ENCODE assay signal across 10 cellular contexts in the genomic region with DNA sequence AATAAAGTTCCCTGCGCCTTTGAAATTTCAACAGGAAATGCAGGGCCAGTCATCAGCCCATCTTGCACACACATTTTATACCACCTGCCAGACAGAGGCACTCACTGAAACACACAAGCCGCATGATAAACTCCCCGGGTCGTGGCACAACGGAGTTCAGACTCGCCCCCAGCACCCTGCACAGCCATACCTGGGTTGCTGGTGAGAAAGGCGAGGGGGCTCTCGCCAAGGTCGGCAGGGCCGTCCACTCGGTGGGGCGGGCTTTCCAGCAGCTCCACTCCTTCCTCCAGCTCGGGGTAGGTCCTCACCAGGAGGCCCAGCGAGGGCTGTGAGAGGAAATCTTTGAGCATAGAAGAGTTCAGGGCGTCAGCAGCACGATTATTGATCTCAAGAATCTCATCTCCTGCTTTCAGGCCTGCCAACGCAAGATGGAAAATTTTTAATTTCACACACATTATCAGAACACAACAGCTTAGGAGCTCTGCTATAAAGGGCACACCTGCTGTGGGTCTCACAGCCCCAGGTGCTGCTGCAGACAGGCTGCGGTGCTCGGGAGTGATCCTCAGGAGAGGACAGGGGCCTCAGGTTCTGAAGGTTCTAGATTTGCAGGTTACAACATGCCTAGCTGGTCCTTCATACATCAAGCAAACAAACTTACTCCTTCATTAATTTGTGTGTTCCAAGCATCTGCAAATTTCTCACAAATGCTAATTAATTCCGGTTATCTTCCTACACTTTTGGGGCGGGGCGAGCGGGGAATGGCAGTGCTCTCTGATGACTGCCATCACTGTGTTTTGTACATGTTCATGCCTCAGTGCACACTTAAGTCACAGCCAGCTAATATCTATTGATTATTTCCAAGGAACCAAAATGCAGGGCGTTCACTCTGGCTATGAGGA.
DNase-seq lines count a peak whose midpoint lies in the region; ATAC-seq and TF ChIP-seq lines count a peak whose summit lies in the region.
"Had no signal": no experiment of that assay in that cellular context is flagged by ENCODE, and none has a peak within 500 bp of the region (broad histone marks: within the 10 kb centered on the region; RNA-seq: fewer than 3 reads in every experiment).

No MANE protein-coding gene starts in this region.

- peaks cover 56% of the 10 kb centered on the region for H3K36me3 Mint-ChIP-seq in CD4-positive, alpha-beta T cell (ENCODE audit: low read depth)
- peaks cover 55% of the 10 kb centered on the region for H3K36me3 Mint-ChIP-seq in activated CD4-positive, alpha-beta T cell treated with anti-CD3 and anti-CD28 coated beads, Interleukin-2, amount 10 ng/mL, durations not matched to agents 7 days and 5 days (ENCODE audit: low read depth)

- H3K27me3 Mint-ChIP-seq in CD4-positive, alpha-beta T cell: no peaks in the 10 kb centered on the region
- H3K27me3 Mint-ChIP-seq in activated CD4-positive, alpha-beta T cell treated with anti-CD3 and anti-CD28 coated beads, Interleukin-2, amount 10 ng/mL, durations not matched to agents 7 days and 5 days: no peaks in the 10 kb centered on the region
- H3K27me3 Mint-ChIP-seq: type B pancreatic cell had no signal

- no peaks in the 10 kb centered on the region for H3K9me3 ChIP-seq in CD4-positive, alpha-beta T cell (ENCODE audit: control insufficient read depth, low read length)
- H3K9me3 ChIP-seq: right atrium auricular region had no signal

- peak overlapping the region; percentile 99 for H3K27ac Mint-ChIP-seq in CD4-positive, alpha-beta T cell
- H3K27ac Mint-ChIP-seq in activated CD4-positive, alpha-beta T cell treated with anti-CD3 and anti-CD28 coated beads, Interleukin-2, amount 10 ng/mL, durations not matched to agents 7 days and 5 days: peak overlapping the region; percentile 88
- H3K27ac Mint-ChIP-seq: type B pancreatic cell had no signal

- peak overlapping the region; percentile 91 for H3K4me3 Mint-ChIP-seq in CD4-positive, alpha-beta T cell
- peak overlapping the region; percentile 67 for H3K4me3 Mint-ChIP-seq in activated CD4-positive, alpha-beta T cell treated with anti-CD3 and anti-CD28 coated beads, Interleukin-2, amount 10 ng/mL, durations not matched to agents 7 days and 5 days
- H3K4me3 Mint-ChIP-seq: type B pancreatic cell had no signal

- CTCF ChIA-PET in CD4-positive, alpha-beta T cell (lab: Charles Lee): interaction anchor here (0.6 to 2.5 kb wide), 10 partner anchors 9 to 377 kb away, joined by 3 to 18 read pairs (median 3); no protein-coding TSS in a partner anchor
- CTCF ChIA-PET in activated CD4-positive, alpha-beta T cell treated with anti-CD3 and anti-CD28 coated beads, Interleukin-2, amount 10 ng/mL, durations not matched to agents 7 days and 5 days (lab: Charles Lee): interaction anchor here (0.6 to 4.3 kb wide), 9 partner anchors 11 to 381 kb away, joined by 3 to 29 read pairs (median 4); no protein-coding TSS in a partner anchor

- H3K27ac ChIP-seq in CD4-positive, alpha-beta T cell (ENCODE audit: low read depth, low read length): peak overlapping the region; percentile 89
- H3K27ac ChIP-seq: right atrium auricular region had no signal

- DNase-seq in CD4-positive, alpha-beta T cell: peak; percentile 51 to 73 (median 60)
- peak; percentile 55 for DNase-seq in activated CD4-positive, alpha-beta T cell treated with anti-CD3 and anti-CD28 coated beads, Interleukin-2, amount 10 ng/mL, durations not matched to agents 7 days and 5 days
- peak; percentile 68 for DNase-seq in activated naive CD4-positive, alpha-beta T cell treated with anti-CD3 and anti-CD28 coated beads, Interleukin-2, amount 50 U/mL, for 16 hours
- DNase-seq in stimulated activated CD4-positive, alpha-beta T cell treated with anti-CD3 and anti-CD28 coated beads, Interleukin-1b, Interleukin-23, amount 100 ng/mL, for 48 hours: peak; percentile 63
- no peak for DNase-seq in Right ventricle myocardium superior
- DNase-seq in NCI-H345 (lab: John Stamatoyannopoulos, UW): no peak

- ATAC-seq in CD4-positive, alpha-beta T cell (ENCODE audit: poor library complexity): peak; percentile 56
- ATAC-seq in GM19351 (IDR thresholded peaks at IDR 0.05; ENCODE audit: unreplicated experiment): no peak
- ATAC-seq in Right ventricle myocardium superior (ENCODE audit: poor library complexity): no peak
- no peak for ATAC-seq in HG03520 (IDR thresholded peaks at IDR 0.05; ENCODE audit: unreplicated experiment)

- no peaks in the 10 kb centered on the region for H3K27me3 ChIP-seq in CD4-positive, alpha-beta T cell (ENCODE audit: control insufficient read depth, insufficient read depth, low read length)
- H3K27me3 ChIP-seq: right atrium auricular region had no signal

- H3K4me1 Mint-ChIP-seq in CD4-positive, alpha-beta T cell (ENCODE audit: low read depth): peaks cover 75% of the 10 kb centered on the region
- H3K4me1 Mint-ChIP-seq in activated CD4-positive, alpha-beta T cell treated with anti-CD3 and anti-CD28 coated beads, Interleukin-2, amount 10 ng/mL, durations not matched to agents 7 days and 5 days: peaks cover 77% of the 10 kb centered on the region

- no peak for TF ChIP-seq CTCF in CD4-positive, alpha-beta T cell (IDR thresholded peaks at IDR 0.05)

- POLR2A ChIA-PET in CD4-positive, alpha-beta T cell (lab: Charles Lee): interaction anchor here (0.8 to 3.4 kb wide), 18 partner anchors 9 to 1733 kb away, joined by 3 to 54 read pairs (median 4); no protein-coding TSS in a partner anchor
- POLR2A ChIA-PET in activated CD4-positive, alpha-beta T cell treated with anti-CD3 and anti-CD28 coated beads, Interleukin-2, amount 10 ng/mL, durations not matched to agents 7 days and 5 days (lab: Charles Lee): interaction anchor here (0.8 to 1.2 kb wide), 2 partner anchors 13 to 50 kb away, joined by 3 to 6 read pairs; no protein-coding TSS in a partner anchor

- H3K9me3 Mint-ChIP-seq in CD4-positive, alpha-beta T cell: no peaks in the 10 kb centered on the region
- H3K9me3 Mint-ChIP-seq in activated CD4-positive, alpha-beta T cell treated with anti-CD3 and anti-CD28 coated beads, Interleukin-2, amount 10 ng/mL, durations not matched to agents 7 days and 5 days: no peaks in the 10 kb centered on the region
- H3K9me3 Mint-ChIP-seq: type B pancreatic cell had no signal

- intact Hi-C loops in CD4-positive, alpha-beta T cell (cut with DNase I, micrococcal nuclease): loop anchor here (1.0 to 5.0 kb wide), 3 partner anchors 49 to 375 kb away; no protein-coding TSS in a partner anchor
- intact Hi-C loops in Right ventricle myocardium superior (cut with DNase I): loop anchor here (5.0 kb wide), 1 partner anchor 85 kb away; no protein-coding TSS in a partner anchor

Comparison
In these comparisons a context has a peak if more than half of its experiments do, and no peak if none do; other contexts are left out.
1. DNase-seq: peak in CD4-positive, alpha-beta T cell (10 of 10), activated CD4-positive, alpha-beta T cell treated with anti-CD3 and anti-CD28 coated beads, Interleukin-2, amount 10 ng/mL, durations not matched to agents 7 days and 5 days (single experiment), activated naive CD4-positive, alpha-beta T cell treated with anti-CD3 and anti-CD28 coated beads, Interleukin-2, amount 50 U/mL, for 16 hours (single experiment) and stimulated activated CD4-positive, alpha-beta T cell treated with anti-CD3 and anti-CD28 coated beads, Interleukin-1b, Interleukin-23, amount 100 ng/mL, for 48 hours (single experiment); none in Right ventricle myocardium superior (single experiment) and NCI-H345 (single experiment).